Comparison of ENCODE assay signal across 1 cellular context in genomic region chr2:207008105-207008990, GRCh38.
A peak's percentile ranks its signal among the peaks of the same experiment; 100 is the strongest.
TF ChIP-seq lines count a peak whose summit lies in the region.

No MANE protein-coding gene starts in this region.

TF ChIP-seq in H1, 55 proteins besides CTCF, POLR2A, EP300 and RAD21 (continued from another document):
- TF ChIP-seq USF2 (IDR thresholded peaks at IDR 0.05; ENCODE audit: low read length) = no peak
- TF ChIP-seq GABPA (IDR thresholded peaks at IDR 0.05; ENCODE audit: borderline replicate concordance, insufficient read depth, low read length) = no peak
- TF ChIP-seq ATF3 (IDR thresholded peaks at IDR 0.05; ENCODE audit: insufficient read depth, low read depth, low read length) = 0 out of 2 replicates have a peak, but pooled peaks have one; percentile 41
- TF ChIP-seq CEBPB (IDR thresholded peaks at IDR 0.05; ENCODE audit: low read depth, low read length) = peak; percentile 82
- no peak for TF ChIP-seq CHD2 (IDR thresholded peaks at IDR 0.05; ENCODE audit: low read length)
- TF ChIP-seq SRF (IDR thresholded peaks at IDR 0.05; ENCODE audit: low read depth, low read length) = no peak
- peak; percentile 66 for TF ChIP-seq JUND (IDR thresholded peaks at IDR 0.05; ENCODE audit: low read length)
- TF ChIP-seq TBP (IDR thresholded peaks at IDR 0.05; ENCODE audit: low read depth, low read length) = peak; percentile 16; the same call in 1 of the 2 replicates
- TF ChIP-seq KDM1A (IDR thresholded peaks at IDR 0.05; ENCODE audit: borderline replicate concordance, low read length) = no peak
- TF ChIP-seq SAP30 (IDR thresholded peaks at IDR 0.05; ENCODE audit: insufficient read depth, insufficient replicate concordance, low read length) = no peak
- no peak for TF ChIP-seq PHF8 (conservative IDR thresholded peaks at IDR 0.05; ENCODE audit: low read depth, low read length)
- TF ChIP-seq CREB1 (IDR thresholded peaks at IDR 0.05) = peak; percentile 87
- TF ChIP-seq EGR1 (IDR thresholded peaks at IDR 0.05; ENCODE audit: borderline replicate concordance, low read depth, low read length) = no peak
- TF ChIP-seq RNF2 (IDR thresholded peaks at IDR 0.05; ENCODE audit: borderline replicate concordance, low read depth, low read length, missing control alignments, poor library complexity, severe bottlenecking) = no peak
- TF ChIP-seq GTF2F1 (IDR thresholded peaks at IDR 0.05; ENCODE audit: borderline replicate concordance, low read depth, low read length) = no peak
- no peak for TF ChIP-seq ZNF274 (IDR thresholded peaks at IDR 0.05; ENCODE audit: borderline replicate concordance, extremely low read depth, low read length)
- TF ChIP-seq NANOG (IDR thresholded peaks at IDR 0.05; ENCODE audit: insufficient read depth, low read depth, low read length, poor library complexity, severe bottlenecking) = no peak
- peak; percentile 98; the same call in 1 of the 2 replicates for TF ChIP-seq ATF2 (IDR thresholded peaks at IDR 0.05; ENCODE audit: low read length)
- TF ChIP-seq RXRA (IDR thresholded peaks at IDR 0.05; ENCODE audit: insufficient read depth, low read depth, low read length) = no peak
- 0 out of 2 replicates have a peak, but pooled peaks have one; percentile 35 for TF ChIP-seq TCF12 (IDR thresholded peaks at IDR 0.05; ENCODE audit: low read depth, low read length)
- peak; percentile 50; the same call in 1 of the 2 replicates for TF ChIP-seq MAX (IDR thresholded peaks at IDR 0.05)
- TF ChIP-seq SIN3A (conservative IDR thresholded peaks at IDR 0.05 in 1 of 2, IDR thresholded peaks at IDR 0.05 in 1 of 2; ENCODE audit: low read depth in 1 of 2, low read length in 2 of 2) = no peak
- peak; percentile 80 for TF ChIP-seq SP1 (IDR thresholded peaks at IDR 0.05; ENCODE audit: low read depth, low read length)
- TF ChIP-seq SUZ12 (IDR thresholded peaks at IDR 0.05; ENCODE audit: low read length) = no peak
- TF ChIP-seq HDAC6 (IDR thresholded peaks at IDR 0.05; ENCODE audit: low read depth, low read length) = no peak
- no peak for TF ChIP-seq EZH2 (IDR thresholded peaks at IDR 0.05; ENCODE audit: low read depth, low read length, severe bottlenecking)
- no peak for TF ChIP-seq POU5F1 (IDR thresholded peaks at IDR 0.05; ENCODE audit: low read depth, low read length)
- peak; percentile 83 for TF ChIP-seq ASH2L (IDR thresholded peaks at IDR 0.05; ENCODE audit: low read length)
- TF ChIP-seq BRCA1 (IDR thresholded peaks at IDR 0.05; ENCODE audit: low read depth, low read length) = no peak
- TF ChIP-seq CBX5 (IDR thresholded peaks at IDR 0.05; ENCODE audit: low read depth, low read length) = no peak
- TF ChIP-seq CHD1 (IDR thresholded peaks at IDR 0.05; ENCODE audit: low read depth, low read length) = no peak; the same call in 1 of the 2 replicates
- no peak for TF ChIP-seq KDM4A (IDR thresholded peaks at IDR 0.05; ENCODE audit: low read depth, low read length, severe bottlenecking)
- peak; percentile 67 for TF ChIP-seq TAF1 (IDR thresholded peaks at IDR 0.05; ENCODE audit: low read depth, low read length)
- TF ChIP-seq BACH1 (IDR thresholded peaks at IDR 0.05; ENCODE audit: low read length) = no peak
- TF ChIP-seq CHD7 (IDR thresholded peaks at IDR 0.05; ENCODE audit: insufficient replicate concordance, low read length) = no peak
- peak; percentile 64; the same call in 1 of the 2 replicates for TF ChIP-seq RBBP5 (IDR thresholded peaks at IDR 0.05; ENCODE audit: borderline replicate concordance, low read depth, low read length)
- no peak for TF ChIP-seq FOSL1 (IDR thresholded peaks at IDR 0.05; ENCODE audit: insufficient read depth, low read depth, low read length)
- no peak for TF ChIP-seq HDAC2 (IDR thresholded peaks at IDR 0.05; ENCODE audit: borderline replicate concordance in 1 of 2, low read depth in 2 of 2, low read length in 2 of 2)
- peak; percentile 34; the same call in 1 of the 2 replicates for TF ChIP-seq POLR2AphosphoS5 (IDR thresholded peaks at IDR 0.05; ENCODE audit: low read depth, low read length)
- TF ChIP-seq BCL11A (IDR thresholded peaks at IDR 0.05; ENCODE audit: low read depth in 2 of 2, low read length in 2 of 2) = peak in 1 of 2 experiments; percentile 4
- no peak for TF ChIP-seq KDM5A (IDR thresholded peaks at IDR 0.05; ENCODE audit: low read length)
- TF ChIP-seq TEAD4 (IDR thresholded peaks at IDR 0.05; ENCODE audit: low read depth, low read length) = peak; percentile 99
- no peak for TF ChIP-seq CTBP2 (IDR thresholded peaks at IDR 0.05; ENCODE audit: borderline replicate concordance, insufficient read depth, insufficient read length, low read length)
- no peak for TF ChIP-seq MAFK (IDR thresholded peaks at IDR 0.05; ENCODE audit: low read depth, low read length)
- peak; percentile 45; the same call in 1 of the 2 replicates for TF ChIP-seq YY1 (IDR thresholded peaks at IDR 0.05; ENCODE audit: low read depth, low read length)
- no peak for TF ChIP-seq RFX5 (IDR thresholded peaks at IDR 0.05; ENCODE audit: borderline replicate concordance, low read depth, low read length)
- TF ChIP-seq SP4 (IDR thresholded peaks at IDR 0.05; ENCODE audit: low read length) = no peak
- no peak for TF ChIP-seq TAF7 (optimal IDR thresholded peaks at IDR 0.05; ENCODE audit: borderline replicate concordance, low read depth, low read length)
- TF ChIP-seq CBX8 (IDR thresholded peaks at IDR 0.05; ENCODE audit: borderline replicate concordance, low read depth, low read length) = no peak
- no peak for TF ChIP-seq JUN (IDR thresholded peaks at IDR 0.05; ENCODE audit: low read depth, low read length)
- no peak for TF ChIP-seq SIRT6 (IDR thresholded peaks at IDR 0.05; ENCODE audit: low read length)
- no peak for TF ChIP-seq SP2 (IDR thresholded peaks at IDR 0.05; ENCODE audit: low read length)
- TF ChIP-seq E2F6 (IDR thresholded peaks at IDR 0.05) = no peak
